ENCODE assay signal across 10 cellular contexts in the genomic region with DNA sequence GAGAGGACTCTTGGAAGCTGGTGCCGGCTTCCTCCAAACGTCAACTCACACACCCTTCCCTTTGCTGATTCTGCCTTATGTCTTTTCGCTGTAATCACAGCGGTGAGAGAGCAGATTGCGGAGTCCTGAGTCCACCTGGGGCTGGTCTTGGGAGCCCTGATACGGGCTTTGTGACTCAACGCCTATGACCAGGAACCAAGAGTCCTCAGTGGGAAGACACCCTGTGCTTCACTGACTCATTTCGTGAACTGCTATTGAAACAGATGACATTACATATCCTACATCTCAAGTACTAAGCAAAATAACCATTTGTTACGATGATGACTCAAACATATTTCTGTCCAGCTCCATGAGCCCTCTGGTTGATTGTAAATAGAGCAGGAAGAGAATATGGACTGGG.
DNase-seq lines count a peak whose midpoint lies in the region; ATAC-seq and TF ChIP-seq lines count a peak whose summit lies in the region.
"Had no signal": no experiment of that assay in that cellular context is flagged by ENCODE, and none has a peak within 500 bp of the region (broad histone marks: within the 10 kb centered on the region; RNA-seq: fewer than 3 reads in every experiment).

No MANE protein-coding gene starts in this region.

- no peaks in the 10 kb centered on the region for H3K4me1 Mint-ChIP-seq in activated T-helper 1 cell treated with anti-CD3 and anti-CD28 coated beads, Interleukin-12 subunit alpha, Interleukin-12 subunit beta, Interleukin-2, Interleukin-4 antibody, amounts not matched to agents 30 ng/mL and 10 ng/mL and 1 ng/mL, durations not matched to agents 14 hours and 24 hours and 36 hours (ENCODE audit: low read depth)

- H3K27me3 Mint-ChIP-seq in activated T-helper 1 cell treated with anti-CD3 and anti-CD28 coated beads, Interleukin-12 subunit alpha, Interleukin-12 subunit beta, Interleukin-2, Interleukin-4 antibody, amounts not matched to agents 30 ng/mL and 10 ng/mL and 1 ng/mL, durations not matched to agents 14 hours and 24 hours and 36 hours (ENCODE audit: insufficient read depth), result no peaks in the 10 kb centered on the region

- peak; percentile 28 for DNase-seq in DMS53 (lab: John Stamatoyannopoulos, UW)
- DNase-seq in DMS53 treated with DMSO at 0.1 percent for 48 hours (lab: John Stamatoyannopoulos, UW; ENCODE audit: unreplicated experiment), result no peak
- DNase-seq in LHCN-M2 (ENCODE audit: low read depth), result peak; percentile 90
- peak; percentile 85 for DNase-seq in choroid plexus epithelial cell (ENCODE audit: low read depth)
- DNase-seq in skeletal muscle cell (ENCODE audit: low read depth), result peak; percentile 66
- DNase-seq in activated T-helper 1 cell treated with anti-CD3 and anti-CD28 coated beads, Interleukin-12 subunit alpha, Interleukin-12 subunit beta, Interleukin-2, Interleukin-4 antibody, amounts not matched to agents 30 ng/mL and 10 ng/mL and 1 ng/mL, durations not matched to agents 14 hours and 24 hours and 36 hours (ENCODE audit: low spot score), result no peak
- DNase-seq: activated gamma-delta T cell, sigmoid colon had no signal

- no peaks in the 10 kb centered on the region for H3K9me3 Mint-ChIP-seq in activated T-helper 1 cell treated with anti-CD3 and anti-CD28 coated beads, Interleukin-12 subunit alpha, Interleukin-12 subunit beta, Interleukin-2, Interleukin-4 antibody, amounts not matched to agents 30 ng/mL and 10 ng/mL and 1 ng/mL, durations not matched to agents 14 hours and 24 hours and 36 hours

- H3K36me3 Mint-ChIP-seq in activated T-helper 1 cell treated with anti-CD3 and anti-CD28 coated beads, Interleukin-12 subunit alpha, Interleukin-12 subunit beta, Interleukin-2, Interleukin-4 antibody, amounts not matched to agents 30 ng/mL and 10 ng/mL and 1 ng/mL, durations not matched to agents 14 hours and 24 hours and 36 hours (ENCODE audit: low read depth), result peaks cover 2% of the 10 kb centered on the region

- H3K27ac Mint-ChIP-seq in activated T-helper 1 cell treated with anti-CD3 and anti-CD28 coated beads, Interleukin-12 subunit alpha, Interleukin-12 subunit beta, Interleukin-2, Interleukin-4 antibody, amounts not matched to agents 30 ng/mL and 10 ng/mL and 1 ng/mL, durations not matched to agents 14 hours and 24 hours and 36 hours, result no peak overlapping the region

- TF ChIP-seq CTCF in choroid plexus epithelial cell (conservative IDR thresholded peaks at IDR 0.05; ENCODE audit: low read depth, low read length), result no peak

- H3K4me3 ChIP-seq in choroid plexus epithelial cell (ENCODE audit: low read depth, low read length), result no peak overlapping the region
- H3K4me3 ChIP-seq in skeletal muscle cell (ENCODE audit: low read depth, low read length), result no peak overlapping the region
- H3K4me3 ChIP-seq: sigmoid colon had no signal

- no peak overlapping the region for H3K4me3 Mint-ChIP-seq in activated T-helper 1 cell treated with anti-CD3 and anti-CD28 coated beads, Interleukin-12 subunit alpha, Interleukin-12 subunit beta, Interleukin-2, Interleukin-4 antibody, amounts not matched to agents 30 ng/mL and 10 ng/mL and 1 ng/mL, durations not matched to agents 14 hours and 24 hours and 36 hours

- intact Hi-C loops in activated T-helper 1 cell treated with anti-CD3 and anti-CD28 coated beads, Interleukin-12 subunit alpha, Interleukin-12 subunit beta, Interleukin-2, Interleukin-4 antibody, amounts not matched to agents 30 ng/mL and 10 ng/mL and 1 ng/mL, durations not matched to agents 14 hours and 24 hours and 36 hours (cut with micrococcal nuclease), result no loop called here

- ATAC-seq in GM18870 (IDR thresholded peaks at IDR 0.05; ENCODE audit: unreplicated experiment) (no peak), GM18502 (IDR thresholded peaks at IDR 0.05; ENCODE audit: poor library complexity, unreplicated experiment) (no peak)

Comparison
In these comparisons a context has a peak if more than half of its experiments do, and no peak if none do; other contexts are left out.
1. DNase-seq: peak in DMS53 (single experiment), LHCN-M2 (single experiment), choroid plexus epithelial cell (single experiment) and skeletal muscle cell (single experiment); none in DMS53 treated with DMSO at 0.1 percent for 48 hours (single experiment) and activated T-helper 1 cell treated with anti-CD3 and anti-CD28 coated beads, Interleukin-12 subunit alpha, Interleukin-12 subunit beta, Interleukin-2, Interleukin-4 antibody, amounts not matched to agents 30 ng/mL and 10 ng/mL and 1 ng/mL, durations not matched to agents 14 hours and 24 hours and 36 hours (single experiment).